ENCODE assay signal across 25 cellular contexts in genomic region chr1:85371021-85371420, GRCh38.
A peak's percentile ranks its signal among the peaks of the same experiment; 100 is the strongest.
DNase-seq lines count a peak whose midpoint lies in the region; ATAC-seq and TF ChIP-seq lines count a peak whose summit lies in the region.
"Had no signal": no experiment of that assay in that cellular context is flagged by ENCODE, and none has a peak within 500 bp of the region (broad histone marks: within the 10 kb centered on the region; RNA-seq: fewer than 3 reads in every experiment).

No MANE protein-coding gene starts in this region.

- H2AK9ac ChIP-seq in IMR-90 (replicated peaks; ENCODE audit: low read depth, low read length, poor library complexity): no peak overlapping the region

- H2BK20ac ChIP-seq in IMR-90 (ENCODE audit: low read depth, low read length): no peak overlapping the region

- no peak overlapping the region for H3K27ac ChIP-seq in IMR-90 (ENCODE audit: insufficient read depth, low read length)
- H3K27ac ChIP-seq: C4-2B, PC-9 had no signal

- POLR2A ChIA-PET in IMR-90 (lab: Charles Lee; ENCODE audit: unreplicated experiment): no interaction called here

- no peaks in the 10 kb centered on the region for H3K9me3 ChIP-seq in IMR-90 (ENCODE audit: control insufficient read depth, insufficient read depth, low read length)
- H3K9me3 ChIP-seq: Caco-2 had no signal

- TF ChIP-seq RAD21 in IMR-90 (IDR thresholded peaks at IDR 0.05; ENCODE audit: low read length): no peak

- no peak for ATAC-seq in IMR-90 (ENCODE audit: low read depth)
- ATAC-seq in GM19023 (IDR thresholded peaks at IDR 0.05; ENCODE audit: unreplicated experiment): no peak
- ATAC-seq in HG03097 (IDR thresholded peaks at IDR 0.05; ENCODE audit: low FRiP score, unreplicated experiment): no peak
- ATAC-seq: CD8-positive, alpha-beta T cell; GM12878 had no signal

- H2BK120ac ChIP-seq in IMR-90 (ENCODE audit: low read depth, low read length): no peak overlapping the region

- TF ChIP-seq CTCF in IMR-90 (conservative IDR thresholded peaks at IDR 0.05; ENCODE audit: low read depth, low read length): no peak

- dilution Hi-C loops in IMR-90 (cut with HindIII; ENCODE audit: low sequenced_read_pairs, unreplicated experiment): no loop called here

- no CpG with 5 or more reads among the region's 2 CpGs for WGBS in IMR-90 (ENCODE audit: extremely low coverage in 2 of 2, insufficient read length in 1 of 2), 2 experiments

- no peak overlapping the region for H3K9ac ChIP-seq in IMR-90 (ENCODE audit: low read depth, low read length)

- no peaks in the 10 kb centered on the region for H3K27me3 ChIP-seq in IMR-90 (ENCODE audit: control insufficient read depth, insufficient read depth, low read length)

- 0 out of 2 replicates have a peak overlapping the region, but pooled peaks have one; percentile 1 for H2AK5ac ChIP-seq in IMR-90 (ENCODE audit: low read depth, low read length)

- no peak overlapping the region for H3K4ac ChIP-seq in IMR-90 (ENCODE audit: low read depth, low read length)

- H3K79me1 ChIP-seq in IMR-90 (ENCODE audit: low read depth in 1 of 2, low read length in 2 of 2): peaks cover 55 to 72% of the 10 kb centered on the region in 2 experiments

- in situ Hi-C loops in IMR-90 (cut with MboI; ENCODE audit: low sequenced_read_pairs): no loop called here

- TF ChIP-seq POLR2A in IMR-90 (IDR thresholded peaks at IDR 0.05; ENCODE audit: low read depth, low read length): no peak

- H3K36me3 ChIP-seq in IMR-90 (ENCODE audit: control insufficient read depth, insufficient read depth, low read length): no peaks in the 10 kb centered on the region

- H4K8ac ChIP-seq in IMR-90 (ENCODE audit: low read depth in 2 of 2, low read length in 2 of 2): no peak overlapping the region

- no peak overlapping the region for H3K14ac ChIP-seq in IMR-90 (replicated peaks; ENCODE audit: low read depth, low read length)

- peaks cover 4% of the 10 kb centered on the region; the same call in 1 of the 2 replicates for H4K20me1 ChIP-seq in IMR-90 (ENCODE audit: insufficient read depth, low read length)

- H3K4me1 ChIP-seq in IMR-90 (ENCODE audit: control insufficient read depth, insufficient read depth, low read length): peaks cover 18% of the 10 kb centered on the region
- H3K4me1 ChIP-seq: Caco-2 had no signal

- H2BK15ac ChIP-seq in IMR-90 (ENCODE audit: low read depth, low read length): no peak overlapping the region

- H3K56ac ChIP-seq in IMR-90 (ENCODE audit: extremely low read depth, insufficient read depth, low read length): no peak overlapping the region

- DNase-seq in IMR-90: no peak
- DNase-seq in iris pigment epithelial cell (ENCODE audit: low read depth): peak; percentile 56
- DNase-seq in lung microvascular endothelial cell (ENCODE audit: low read depth in 2 of 2): peak; percentile 31 to 41
- no peak for DNase-seq in islet precursor cell
- DNase-seq in NCI-H1048 (lab: John Stamatoyannopoulos, UW): no peak
- DNase-seq: Caco-2; CD8-positive, alpha-beta T cell; DMS79; EL; GDM1; NCI-H1092; NCI-H1417 treated with DMSO at 0.1 percent for 48 hours; NCI-H1694 treated with DMSO at 0.1 percent for 48 hours; NCI-H2171 treated with DMSO at 0.1 percent for 48 hours; NCI-H446; NCI-H524 treated with DMSO at 0.1 percent for 48 hours; NCI-H774; PC-9; RPMI8226; SHP77; T-helper 1 cell had no signal

- H4K91ac ChIP-seq in IMR-90 (ENCODE audit: insufficient read depth, low read depth, low read length): no peak overlapping the region

- H3K9me1 ChIP-seq in IMR-90 (ENCODE audit: insufficient read depth, low read length): peaks cover 8% of the 10 kb centered on the region

- no peak overlapping the region for H4K5ac ChIP-seq in IMR-90 (ENCODE audit: low read depth, low read length)

- no TSS peak for BruUV-seq in IMR-90 (replicated peaks; lab: Mats Ljungman, UMichigan)

- intact Hi-C loops in IMR-90 (cut with micrococcal nuclease): no loop called here

- no peak overlapping the region for H3K18ac ChIP-seq in IMR-90 (ENCODE audit: low read depth, low read length)

- H3K23ac ChIP-seq in IMR-90 (ENCODE audit: low read depth, low read length): no peak overlapping the region

- no peak overlapping the region for H3K4me3 ChIP-seq in IMR-90 (ENCODE audit: insufficient read depth, low read depth, low read length)
- H3K4me3 ChIP-seq: GM12878, PC-9 had no signal

- H2BK5ac ChIP-seq in IMR-90 (ENCODE audit: low read depth, low read length, poor library complexity, severe bottlenecking): no peak overlapping the region

- H3K4me2 ChIP-seq in IMR-90 (ENCODE audit: low read depth, low read length): no peak overlapping the region
- H3K4me2 ChIP-seq: PC-9 had no signal

- H2AFZ ChIP-seq in IMR-90 (replicated peaks; ENCODE audit: low read length, poor library complexity): no peak overlapping the region
- H2AFZ ChIP-seq: PC-9 had no signal

- CTCF ChIA-PET in IMR-90 (lab: Yijun Ruan, JAX): no interaction called here

TF ChIP-seq in IMR-90, 13 proteins besides CTCF, POLR2A, EP300 and RAD21:
- TF ChIP-seq USF2 (IDR thresholded peaks at IDR 0.05; ENCODE audit: low read depth, low read length): no peak
- TF ChIP-seq RCOR1 (IDR thresholded peaks at IDR 0.05; ENCODE audit: insufficient replicate concordance, low read length): no peak
- no peak for TF ChIP-seq MAZ (IDR thresholded peaks at IDR 0.05; ENCODE audit: borderline replicate concordance, low read depth, low read length)
TF ChIP-seq in IMR-90: peak in this region for 0.

Comparison
In these comparisons a context has a peak if more than half of its experiments do, and no peak if none do; other contexts are left out.
1. DNase-seq: peak in iris pigment epithelial cell (single experiment) and lung microvascular endothelial cell (2 of 2); none in IMR-90 (single experiment), islet precursor cell (single experiment) and NCI-H1048 (single experiment).